Comparison of ENCODE assay signal across 9 cellular contexts in genomic region chr19:38266981-38267597, GRCh38. TPM values are rescaled to one million over a fixed set of nuclear protein-coding genes. Genes with fewer than 3 reads are reported as not detected.
A peak's percentile ranks its signal among the peaks of the same experiment; 100 is the strongest.
DNase-seq lines count a peak whose midpoint lies in the region; ATAC-seq, FAIRE-seq and TF ChIP-seq lines count a peak whose summit lies in the region.
"Had no signal": no experiment of that assay in that cellular context is flagged by ENCODE, and none has a peak within 500 bp of the region (broad histone marks: within the 10 kb centered on the region; RNA-seq: fewer than 3 reads in every experiment).

No MANE protein-coding gene starts in this region.

- H3K9ac ChIP-seq in H1 (replicated peaks in 1 of 4; ENCODE audit: extremely low read depth in 1 of 4, low read depth in 3 of 4, low read length in 3 of 4), result peak overlapping the region in 2 of 4 experiments; percentile 35 to 42; a peak in 2 of 7 replicates
- H3K9ac ChIP-seq in neural progenitor cell, result no peak overlapping the region

- H3K9me3 Mint-ChIP-seq in nephron progenitor cell (no peaks in the 10 kb centered on the region), neural progenitor cell (no peaks in the 10 kb centered on the region), natural killer cell (no peaks in the 10 kb centered on the region)

- H3K4me3 ChIP-seq in H1 (ENCODE audit: extremely low read depth in 1 of 4, insufficient read depth in 2 of 4, low read depth in 3 of 4, low read length in 4 of 4) (peak overlapping the region in 3 of 4 experiments; percentile 7 to 12 (median 8); a peak in 4 of 8 replicates), neural progenitor cell (no peak overlapping the region)
- H3K4me3 ChIP-seq: right lobe of liver had no signal

- no peak overlapping the region for H3K56ac ChIP-seq in H1 (replicated peaks; ENCODE audit: insufficient read length, low read depth, low read length)

- 0 out of 2 replicates have a peak overlapping the region, but pooled peaks have one; percentile 16 for H2AK5ac ChIP-seq in H1 (ENCODE audit: low read depth, low read length)

- peak overlapping the region; percentile 26; the same call in 1 of the 2 replicates for H3K27ac ChIP-seq in H1 (ENCODE audit: low read depth, low read length)
- H3K27ac ChIP-seq in neural progenitor cell, result no peak overlapping the region

- no peak overlapping the region for H2BK20ac ChIP-seq in H1 (ENCODE audit: low read length)

- H3K27me3 ChIP-seq in H1 (replicated peaks in 1 of 4; ENCODE audit: control insufficient read depth in 3 of 4, extremely low read depth in 1 of 4, insufficient read depth in 3 of 4, low read length in 3 of 4) (no peaks in the 10 kb centered on the region), neural progenitor cell (no peaks in the 10 kb centered on the region)
- H3K27me3 ChIP-seq: right lobe of liver had no signal

- peaks cover 21% of the 10 kb centered on the region for H3K79me1 ChIP-seq in H1 (ENCODE audit: low read depth, low read length)

- peaks cover 7% of the 10 kb centered on the region for H3K23me2 ChIP-seq in H1 (ENCODE audit: low read depth, low read length)

- H3K4ac ChIP-seq in H1 (replicated peaks; ENCODE audit: insufficient read length, low read depth, low read length), result no peak overlapping the region

- H3K4me2 ChIP-seq in H1 (ENCODE audit: insufficient read depth in 1 of 2, low read depth in 2 of 2, low read length in 2 of 2), result peak overlapping the region; percentile 97 to 100
- H3K4me2 ChIP-seq in neural progenitor cell, result no peak overlapping the region

- ATAC-seq in natural killer cell, result no peak

- H4K5ac ChIP-seq in H1 (ENCODE audit: insufficient read length, low read depth, low read length), result no peak overlapping the region

- no peak overlapping the region for H3K18ac ChIP-seq in H1 (ENCODE audit: extremely low read depth, low read length)

- 90% methylated on average over 12 of the region's 12 CpGs; no CpG with 5 or more reads in 1 of the 2 experiments for WGBS in H1 (ENCODE audit: extremely low coverage in 1 of 2, insufficient coverage in 1 of 2, insufficient read length in 1 of 2, insufficient replicate concordance in 2 of 2, low coverage in 1 of 2, low lambda C conversion rate in 2 of 2, missing lambda C conversion rate in 1 of 2), 2 experiments

- H3K27me3 Mint-ChIP-seq in nephron progenitor cell (ENCODE audit: low read depth, poor library complexity) (peaks cover 17% of the 10 kb centered on the region), neural progenitor cell (ENCODE audit: insufficient read depth, low read depth) (peaks cover 17% of the 10 kb centered on the region), natural killer cell (ENCODE audit: low read depth in 2 of 2) (peaks cover 23 to 31% of the 10 kb centered on the region in 2 donors)

- peaks cover 12 to 34% (median 19%) of the 10 kb centered on the region in 4 experiments for H3K4me1 ChIP-seq in H1 (replicated peaks in 1 of 4; ENCODE audit: control insufficient read depth in 3 of 4, insufficient read depth in 4 of 4, low read length in 3 of 4)
- peaks cover 33% of the 10 kb centered on the region for H3K4me1 ChIP-seq in neural progenitor cell

- H3F3A ChIP-seq in neural progenitor cell (ENCODE audit: low read depth), result peaks cover 27% of the 10 kb centered on the region

- H3K4me1 Mint-ChIP-seq in nephron progenitor cell (peaks cover 66% of the 10 kb centered on the region), neural progenitor cell (peaks cover 40% of the 10 kb centered on the region), natural killer cell (peaks cover 12% of the 10 kb centered on the region in 2 donors)

- CTCF ChIA-PET in H1 (lab: Charles Lee; ENCODE audit: partially characterized antibody), result interaction anchor here (0.8 to 8.6 kb wide), 12 partner anchors 11 to 117 kb away, joined by 3 to 84 read pairs (median 6); partner anchors contain the start of genes C19orf33 and PPP1R14A

- intact Hi-C loops in natural killer cell (cut with micrococcal nuclease), result no loop called here

- DNase-seq in COLO668 (lab: John Stamatoyannopoulos, UW; ENCODE audit: unreplicated experiment), result peak; percentile 24
- DNase-seq in NCI-H2227 (lab: John Stamatoyannopoulos, UW; ENCODE audit: unreplicated experiment), result peak; percentile 86
- DNase-seq in H1 (ENCODE audit: low read depth in 1 of 2, low spot score in 2 of 2), result no peak
- no peak for DNase-seq in nephron progenitor cell
- no peak for DNase-seq in NOMO-1 treated with DMSO at 0.1 percent for 48 hours (lab: John Stamatoyannopoulos, UW; ENCODE audit: unreplicated experiment)
- no peak for DNase-seq in neural progenitor cell (ENCODE audit: low spot score)
- no peak for DNase-seq in GM19240 (ENCODE audit: insufficient read length, low spot score)
- no peak for DNase-seq in natural killer cell
- DNase-seq: right lobe of liver had no signal

- H4K8ac ChIP-seq in H1 (ENCODE audit: extremely low read depth, insufficient read depth, low read length), result no peak overlapping the region

- H3K36me3 Mint-ChIP-seq in nephron progenitor cell (ENCODE audit: low read depth) (no peaks in the 10 kb centered on the region), neural progenitor cell (no peaks in the 10 kb centered on the region), natural killer cell (no peaks in the 10 kb centered on the region)

- H3K27ac Mint-ChIP-seq in nephron progenitor cell (peak overlapping the region; percentile 37), neural progenitor cell (no peak overlapping the region), natural killer cell (no peak overlapping the region)

- H3K36me3 ChIP-seq in H1 (ENCODE audit: control insufficient read depth in 2 of 4, insufficient read depth in 4 of 4, low read length in 3 of 4) (0 out of 8 replicates have a peak, but pooled peaks cover 0 to 5% (median 0%) of the 10 kb centered on the region in 4 experiments), neural progenitor cell (no peaks in the 10 kb centered on the region)
- H3K36me3 ChIP-seq: right lobe of liver had no signal

- H2BK120ac ChIP-seq in H1 (replicated peaks; ENCODE audit: low read depth, low read length), result no peak overlapping the region

- no peak overlapping the region; the same call in 1 of the 2 replicates for H2BK5ac ChIP-seq in H1 (ENCODE audit: low read depth, low read length)

- H3K23ac ChIP-seq in H1 (ENCODE audit: insufficient read length), result no peak overlapping the region

- H3K14ac ChIP-seq in H1 (ENCODE audit: insufficient read length), result no peak overlapping the region

- H4K20me1 ChIP-seq in H1 (replicated peaks in 1 of 2; ENCODE audit: control insufficient read depth in 1 of 2, insufficient read depth in 2 of 2, low read length in 2 of 2), result peaks cover 8 to 22% of the 10 kb centered on the region in 2 experiments
- peaks cover 12% of the 10 kb centered on the region for H4K20me1 ChIP-seq in neural progenitor cell (ENCODE audit: low read depth)

- H3K4me3 Mint-ChIP-seq in nephron progenitor cell (peak overlapping the region; percentile 92), neural progenitor cell (no peak overlapping the region), natural killer cell (no peak overlapping the region)

- no peak for TF ChIP-seq CTCF in H1 (IDR thresholded peaks at IDR 0.05; ENCODE audit: control extremely low read depth in 1 of 3, insufficient read depth in 1 of 3, low read depth in 1 of 3, low read length in 3 of 3)
- no peak for TF ChIP-seq CTCF in nephron progenitor cell (IDR thresholded peaks at IDR 0.05)
- no peak for TF ChIP-seq CTCF in neural progenitor cell (IDR thresholded peaks at IDR 0.05)
- TF ChIP-seq CTCF in natural killer cell (IDR thresholded peaks at IDR 0.05), result no peak

- H3K79me2 ChIP-seq in H1 (ENCODE audit: control insufficient read depth in 1 of 2, insufficient read depth in 2 of 2, low read length in 2 of 2) (peaks cover 37 to 71% of the 10 kb centered on the region in 2 experiments), neural progenitor cell (ENCODE audit: low read depth) (peaks cover 74% of the 10 kb centered on the region)

- TF ChIP-seq POLR2A in H1 (IDR thresholded peaks at IDR 0.05; ENCODE audit: control extremely low read depth in 1 of 2, low read depth in 2 of 2, low read length in 2 of 2), result no peak

- POLR2A ChIA-PET in H1 (lab: Charles Lee; ENCODE audit: partially characterized antibody), result interaction anchor here (0.7 to 3.6 kb wide), 7 partner anchors 9 to 108 kb away, joined by 3 to 25 read pairs (median 4); partner anchors contain the start of genes PPP1R14A and PSMD8

- H2BK15ac ChIP-seq in H1 (ENCODE audit: low read length), result no peak overlapping the region

- no peak overlapping the region for H4K91ac ChIP-seq in H1 (replicated peaks; ENCODE audit: insufficient read length, low read length)

- no peak for FAIRE-seq in H1 (lab: Jason Lieb, UNC)

- H3K9me3 ChIP-seq in H1 (ENCODE audit: insufficient read depth in 2 of 2, low read depth in 1 of 2, low read length in 1 of 2) (no peaks in the 10 kb centered on the region), neural progenitor cell (ENCODE audit: low read depth) (no peaks in the 10 kb centered on the region)
- H3K9me3 ChIP-seq: right lobe of liver had no signal

- no peak overlapping the region for H2BK12ac ChIP-seq in H1 (ENCODE audit: low read depth, low read length)

- no peak for TF ChIP-seq RAD21 in H1 (IDR thresholded peaks at IDR 0.05 in 1 of 2, conservative IDR thresholded peaks at IDR 0.05 in 1 of 2; ENCODE audit: low read depth in 2 of 2, low read length in 2 of 2)

- no peak for TF ChIP-seq EP300 in H1 (IDR thresholded peaks at IDR 0.05; ENCODE audit: borderline replicate concordance in 1 of 2, low read depth in 2 of 2, low read length in 2 of 2)

- H2AFZ ChIP-seq in H1 (ENCODE audit: low read length), result no peak overlapping the region
- no peak overlapping the region for H2AFZ ChIP-seq in neural progenitor cell (replicated peaks)

RNA-seq across cellular contexts. Expression of gene SPINT2, which starts 2.7 kb away (rescaled TPM):
- total RNA-seq in H1 (2021; fragmentation: NEBNext Ultra II Directional; extraction: Animal tissue kit (Norgen Biotek cat#: 25700)), result 296 and 303 TPM in 2 replicates
- polyA plus RNA-seq in H1 (2011; rRNA removed), result 294 and 376 TPM in 2 replicates
- 293 TPM for polyA plus RNA-seq in H1 (2011; cell fraction: cytosol; rRNA removed)
- 296 TPM for polyA plus RNA-seq in H1 (2011; cell fraction: nucleus; rRNA removed)
- polyA plus RNA-seq in H1 (2012, experiment 1 of 2), result 239 to 303 TPM (median 281 TPM) in 4 replicates
- 299 TPM for polyA plus RNA-seq in H1 (2012, experiment 2 of 2)
- polyA plus RNA-seq in H1 (2013, experiment 1 of 2), result 265 TPM
- polyA plus RNA-seq in H1 (2013, experiment 2 of 2), result 292 TPM
- polyA minus RNA-seq in H1 (2011; rRNA and poly(A)+ RNA removed), result 139 and 147 TPM in 2 replicates
- polyA minus RNA-seq in H1 (2011; cell fraction: cytosol; rRNA and poly(A)+ RNA removed), result 139 TPM
- polyA minus RNA-seq in H1 (2011; cell fraction: nucleus; rRNA and poly(A)+ RNA removed), result 76.6 TPM
- 71.0 and 177 TPM in 2 replicates for total RNA-seq in neural progenitor cell (ENCODE audit: low replicate concordance)
- 10 to 100 TPM in 1 of 3 donors, 1 to 10 TPM in 2; 2.7 to 13.7 (median 6.9) TPM for total RNA-seq in natural killer cell

RNA-seq across cellular contexts. Expression of gene PPP1R14A, which starts 10.9 kb away (rescaled TPM):
- 21.8 and 26.3 TPM in 2 replicates for total RNA-seq in H1 (2021; fragmentation: NEBNext Ultra II Directional; extraction: Animal tissue kit (Norgen Biotek cat#: 25700))
- polyA plus RNA-seq in H1 (2011; rRNA removed), result 13.6 and 20.7 TPM in 2 replicates
- 22.7 TPM for polyA plus RNA-seq in H1 (2011; cell fraction: cytosol; rRNA removed)
- polyA plus RNA-seq in H1 (2011; cell fraction: nucleus; rRNA removed), result 12.6 TPM
- polyA plus RNA-seq in H1 (2012, experiment 1 of 2), result 8.5 to 22.2 TPM (median 17.5 TPM) in 4 replicates
- 11.4 TPM for polyA plus RNA-seq in H1 (2012, experiment 2 of 2)
- 26.7 TPM for polyA plus RNA-seq in H1 (2013, experiment 1 of 2)
- polyA plus RNA-seq in H1 (2013, experiment 2 of 2), result 25.6 TPM
- polyA minus RNA-seq in H1 (2011; rRNA and poly(A)+ RNA removed), result 0.27 and 0.82 TPM in 2 replicates
- 8.8 TPM for polyA minus RNA-seq in H1 (2011; cell fraction: cytosol; rRNA and poly(A)+ RNA removed)
- polyA minus RNA-seq in H1 (2011; cell fraction: nucleus; rRNA and poly(A)+ RNA removed), result 5.5 TPM
- total RNA-seq in neural progenitor cell (ENCODE audit: low replicate concordance) (2.0 and 4.2 TPM in 2 replicates), natural killer cell (1 to 10 TPM in 2 of 3 donors, not detected in 1; 1.1 to 1.6 TPM)

RNA-seq across cellular contexts. Expression of gene C19orf33, which starts 37.0 kb away (rescaled TPM):
- 4.4 and 6.0 TPM in 2 replicates for total RNA-seq in H1 (2021; fragmentation: NEBNext Ultra II Directional; extraction: Animal tissue kit (Norgen Biotek cat#: 25700))
- polyA plus RNA-seq in H1 (2011; rRNA removed), result 36.0 and 44.3 TPM in 2 replicates
- polyA plus RNA-seq in H1 (2011; cell fraction: cytosol; rRNA removed), result 32.9 TPM
- polyA plus RNA-seq in H1 (2011; cell fraction: nucleus; rRNA removed), result 24.1 TPM
- polyA plus RNA-seq in H1 (2012, experiment 1 of 2), result 11.6 to 31.5 TPM (median 25.3 TPM) in 4 replicates
- polyA plus RNA-seq in H1 (2012, experiment 2 of 2), result 16.5 TPM
- polyA plus RNA-seq in H1 (2013, experiment 1 of 2), result 14.7 TPM
- polyA plus RNA-seq in H1 (2013, experiment 2 of 2), result 15.8 TPM
- polyA minus RNA-seq in H1 (2011; rRNA and poly(A)+ RNA removed), result 0.82 and 2.2 TPM in 2 replicates
- polyA minus RNA-seq in H1 (2011; cell fraction: cytosol; rRNA and poly(A)+ RNA removed), result 4.8 TPM
- 7.6 TPM for polyA minus RNA-seq in H1 (2011; cell fraction: nucleus; rRNA and poly(A)+ RNA removed)
- not detected in 2 replicates for total RNA-seq in neural progenitor cell (ENCODE audit: low replicate concordance)
- 1 to 10 TPM in 2 of 3 donors, not detected in 1; 1.5 to 4.0 TPM for total RNA-seq in natural killer cell

RNA-seq across cellular contexts. Expression of gene DPF1, which starts 43.1 kb away (rescaled TPM):
- 15.2 and 15.6 TPM in 2 replicates for total RNA-seq in H1 (2021; fragmentation: NEBNext Ultra II Directional; extraction: Animal tissue kit (Norgen Biotek cat#: 25700))
- polyA plus RNA-seq in H1 (2011; rRNA removed), result 12.9 and 20.9 TPM in 2 replicates
- 12.4 TPM for polyA plus RNA-seq in H1 (2011; cell fraction: cytosol; rRNA removed)
- polyA plus RNA-seq in H1 (2011; cell fraction: nucleus; rRNA removed), result 20.0 TPM
- 5.4 to 11.2 TPM (median 10.0 TPM) in 4 replicates for polyA plus RNA-seq in H1 (2012, experiment 1 of 2)
- 7.2 TPM for polyA plus RNA-seq in H1 (2012, experiment 2 of 2)
- polyA plus RNA-seq in H1 (2013, experiment 1 of 2), result 5.0 TPM
- polyA plus RNA-seq in H1 (2013, experiment 2 of 2), result 5.9 TPM
- polyA minus RNA-seq in H1 (2011; rRNA and poly(A)+ RNA removed), result 3.9 and 5.9 TPM in 2 replicates
- polyA minus RNA-seq in H1 (2011; cell fraction: cytosol; rRNA and poly(A)+ RNA removed), result 7.3 TPM
- 5.0 TPM for polyA minus RNA-seq in H1 (2011; cell fraction: nucleus; rRNA and poly(A)+ RNA removed)
- total RNA-seq in neural progenitor cell (ENCODE audit: low replicate concordance), result 3.4 and 6.5 TPM in 2 replicates
- not detected for total RNA-seq in natural killer cell
- total RNA-seq: right lobe of liver had no signal

RNA-seq across cellular contexts. Expression of gene YIF1B, which starts 48.7 kb away (rescaled TPM):
- total RNA-seq in H1 (2021; fragmentation: NEBNext Ultra II Directional; extraction: Animal tissue kit (Norgen Biotek cat#: 25700)), result 89.6 and 94.3 TPM in 2 replicates
- polyA plus RNA-seq in H1 (2011; rRNA removed), result 305 and 441 TPM in 2 replicates
- polyA plus RNA-seq in H1 (2011; cell fraction: cytosol; rRNA removed), result 247 TPM
- polyA plus RNA-seq in H1 (2011; cell fraction: nucleus; rRNA removed), result 210 TPM
- polyA plus RNA-seq in H1 (2012, experiment 1 of 2), result 79.2 to 125 TPM (median 115 TPM) in 4 replicates
- 162 TPM for polyA plus RNA-seq in H1 (2012, experiment 2 of 2)
- polyA plus RNA-seq in H1 (2013, experiment 1 of 2), result 131 TPM
- 143 TPM for polyA plus RNA-seq in H1 (2013, experiment 2 of 2)
- polyA minus RNA-seq in H1 (2011; rRNA and poly(A)+ RNA removed), result 72.3 and 89.1 TPM in 2 replicates
- polyA minus RNA-seq in H1 (2011; cell fraction: cytosol; rRNA and poly(A)+ RNA removed), result 69.9 TPM
- 41.8 TPM for polyA minus RNA-seq in H1 (2011; cell fraction: nucleus; rRNA and poly(A)+ RNA removed)
- 38.1 and 92.9 TPM in 2 replicates for total RNA-seq in neural progenitor cell (ENCODE audit: low replicate concordance)
- total RNA-seq in natural killer cell, result 10 to 100 TPM; 23.2 to 28.4 (median 24.1) TPM

Comparison
In these comparisons a context has a peak if more than half of its experiments do, and no peak if none do; other contexts are left out.
1. DNase-seq: peak in COLO668 (single experiment) and NCI-H2227 (single experiment); none in H1 (0 of 2), nephron progenitor cell (single experiment), NOMO-1 treated with DMSO at 0.1 percent for 48 hours (single experiment), neural progenitor cell (single experiment), GM19240 (single experiment) and natural killer cell (single experiment).